In genomic region chr9:133534346-133535284, GRCh38 we compare ENCODE assay signal across 8 cellular contexts. TPM values are rescaled to one million over a fixed set of nuclear protein-coding genes. Genes with fewer than 3 reads are reported as not detected.
DNase-seq lines count a peak whose midpoint lies in the region; FAIRE-seq and TF ChIP-seq lines count a peak whose summit lies in the region.

ADAMTSL2 (plus strand) TSS chr9:133534704; CDS start chr9:133536713, 2,009 bp downstream.

- H3K4me1 ChIP-seq in Loucy (ENCODE audit: insufficient read depth, low read length, poor library complexity, severe bottlenecking) (peaks cover 22% of the 10 kb centered on the region), tibial nerve (peaks cover 0 to 67% (median 17%) of the 10 kb centered on the region in 4 donors)

- H3K27ac ChIP-seq in tibial nerve: peak within 1 kb of the TSS in 3 of 4 donors; percentile 55 to 64 (median 62)

- H3K9me2 ChIP-seq in Loucy (replicated peaks; ENCODE audit: low read depth, low read length): no peaks in the 10 kb centered on the region

- WGBS in tibial nerve, 2 donors: 0 to 6% methylated on average over 20 to 50 of the region's 70 CpGs

- H3K27me3 ChIP-seq in Loucy (ENCODE audit: insufficient read depth, low read length, poor library complexity, severe bottlenecking): no peaks in the 10 kb centered on the region
- peaks cover 0 to 41% of the 10 kb centered on the region in 2 donors for H3K27me3 ChIP-seq in tibial nerve

- peak; percentile 73 for DNase-seq in Ammon's horn (ENCODE audit: low spot score)
- DNase-seq in activated CD8-positive, alpha-beta memory T cell treated with anti-CD3 and anti-CD28 coated beads for 24 hours: peak; percentile 69
- DNase-seq in fibroblast of the conjunctiva (ENCODE audit: low read depth): peak; percentile 28
- DNase-seq in neural crest cell (ENCODE audit: low read depth, low spot score): peak; percentile 39
- no peak for DNase-seq in tibial nerve (ENCODE audit: low spot score in 2 of 2)
- no peak for DNase-seq in GM12891 (ENCODE audit: insufficient read length, low spot score)
- DNase-seq in NCI-H187 treated with DMSO at 0.1 percent for 48 hours (lab: John Stamatoyannopoulos, UW): no peak

- FAIRE-seq in GM12891 (lab: Jason Lieb, UNC): no peak

- no peaks in the 10 kb centered on the region for H3K79me2 ChIP-seq in Loucy (ENCODE audit: insufficient read depth, low read length)

- no peak for TF ChIP-seq EP300 in tibial nerve (IDR thresholded peaks at IDR 0.05)

- H3K27me3 Mint-ChIP-seq in neural crest cell (ENCODE audit: low read depth): peaks cover 15% of the 10 kb centered on the region

- no peak within 1 kb of the TSS for H3K27ac Mint-ChIP-seq in neural crest cell (ENCODE audit: unreplicated experiment)

- TF ChIP-seq POLR2A in tibial nerve (IDR thresholded peaks at IDR 0.05): no peak
- TF ChIP-seq POLR2A in GM12891 (IDR thresholded peaks at IDR 0.05; ENCODE audit: low read depth, low read length): no peak

- peak within 1 kb of the TSS; percentile 58 for H3K9ac ChIP-seq in Loucy (ENCODE audit: low read depth, low read length, poor library complexity, severe bottlenecking)

- H3K9me3 Mint-ChIP-seq in neural crest cell: no peaks in the 10 kb centered on the region

- no peaks in the 10 kb centered on the region for H3K36me3 Mint-ChIP-seq in neural crest cell (ENCODE audit: low read depth)

- H4K20me1 ChIP-seq in Loucy (ENCODE audit: insufficient read depth, low read length, poor library complexity, severe bottlenecking): no peaks in the 10 kb centered on the region

- H3K9me3 ChIP-seq in Loucy (ENCODE audit: insufficient read depth, low read depth, low read length) (no peaks in the 10 kb centered on the region), tibial nerve (no peaks in the 10 kb centered on the region)

- H3K36me3 ChIP-seq in Loucy (ENCODE audit: insufficient read depth, low read length) (no peaks in the 10 kb centered on the region), tibial nerve (no peaks in the 10 kb centered on the region)

- no peaks in the 10 kb centered on the region for H3F3A ChIP-seq in Loucy (ENCODE audit: low read depth)

- H3K4me3 Mint-ChIP-seq in neural crest cell: peak within 1 kb of the TSS; percentile 28

- H2AFZ ChIP-seq in Loucy (ENCODE audit: low read length): peak within 1 kb of the TSS; percentile 60; the same call in 1 of the 2 replicates

- peak within 1 kb of the TSS; percentile 60 for H3K4me2 ChIP-seq in Loucy (ENCODE audit: low read depth, low read length, poor library complexity, severe bottlenecking)

- H3K4me3 ChIP-seq in Loucy (ENCODE audit: low read length, poor library complexity, severe bottlenecking) (peak within 1 kb of the TSS; percentile 63), tibial nerve (peak within 1 kb of the TSS; percentile 22 to 47 (median 31))

- TF ChIP-seq CTCF in Loucy (conservative IDR thresholded peaks at IDR 0.05; ENCODE audit: low read length) (no peak), neural crest cell (conservative IDR thresholded peaks at IDR 0.05) (no peak), tibial nerve (IDR thresholded peaks at IDR 0.05) (no peak)

- peaks cover 12% of the 10 kb centered on the region for H3K4me1 Mint-ChIP-seq in neural crest cell

TF ChIP-seq in GM12891, 5 proteins besides CTCF, POLR2A, EP300 and RAD21:
- TF ChIP-seq POU2F2 (IDR thresholded peaks at IDR 0.05; ENCODE audit: low read depth, low read length) (no peak), PAX5 (IDR thresholded peaks at IDR 0.05; ENCODE audit: insufficient read depth, low read length, severe bottlenecking) (no peak), POLR2AphosphoS5 (IDR thresholded peaks at IDR 0.05; ENCODE audit: low read depth, low read length) (no peak), TAF1 (IDR thresholded peaks at IDR 0.05; ENCODE audit: low read depth, low read length) (no peak), SPI1 (IDR thresholded peaks at IDR 0.05; ENCODE audit: low read depth, low read length) (no peak)

RNA-seq across cellular contexts. Expression of gene ADAMTSL2, which starts in this region (rescaled TPM):
- total RNA-seq in neural crest cell (0.16 and 0.20 TPM in 2 replicates), tibial nerve (10 to 100 TPM; 11.1 to 38.9 (median 26.9) TPM)
- polyA plus RNA-seq in GM12891 (2012; ENCODE audit: low read depth, missing spikeins): 0.05 TPM

Comparison
In these comparisons a context has a peak if more than half of its experiments do, and no peak if none do; other contexts are left out.
1. RNA of gene ADAMTSL2 (total RNA-seq): 11.1 to 38.9 TPM in tibial nerve; 0.16 to 0.20 TPM in neural crest cell; every median in the first group is over 10 times any median in the second.
2. Peak in DNase-seq in neural crest cell; RNA of the gene not detected or under 1 TPM.
3. DNase-seq: peak in Ammon's horn (single experiment), activated CD8-positive, alpha-beta memory T cell treated with anti-CD3 and anti-CD28 coated beads for 24 hours (single experiment) and fibroblast of the conjunctiva (single experiment); none in tibial nerve (0 of 2), GM12891 (single experiment) and NCI-H187 treated with DMSO at 0.1 percent for 48 hours (single experiment).